Comparison of ENCODE assay signal across 9 cellular contexts in the genomic region with DNA sequence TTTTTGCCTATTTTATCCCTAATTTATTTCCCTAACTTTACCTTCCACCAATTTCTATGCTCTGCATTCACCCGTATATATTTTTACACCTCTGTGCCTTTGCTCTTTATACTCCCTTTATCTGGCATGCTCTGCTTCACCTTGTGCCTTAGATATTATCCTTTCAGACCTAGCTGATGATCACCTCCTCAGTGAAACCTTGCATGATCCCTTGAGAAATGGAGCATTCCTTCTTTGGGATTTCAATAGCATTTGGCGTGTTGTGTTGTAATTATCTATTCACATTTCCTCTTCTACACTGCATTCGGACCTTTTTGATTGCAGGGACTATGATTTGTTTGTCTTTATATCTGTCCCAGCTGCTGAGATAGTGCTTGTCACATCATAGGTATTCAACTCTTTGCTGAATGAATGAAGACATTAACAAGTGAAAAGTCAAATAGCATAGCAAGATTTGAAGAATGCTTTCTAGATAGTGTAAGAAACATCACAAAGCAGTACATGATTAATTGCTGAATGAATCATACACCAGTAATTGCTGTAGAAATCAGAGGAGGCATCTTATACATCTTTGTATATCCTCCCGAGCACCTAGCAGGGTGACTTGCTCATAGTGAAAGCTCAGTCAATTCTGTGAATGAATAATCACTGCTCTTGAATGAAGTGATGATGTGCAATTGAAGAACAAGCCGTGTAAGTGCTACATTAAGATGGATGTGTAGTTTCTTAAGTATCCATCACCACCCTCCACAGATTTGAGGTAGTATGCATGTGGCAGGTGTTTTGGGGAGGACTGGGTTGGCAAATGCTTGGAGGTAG. TPM values are rescaled to one million over a fixed set of nuclear protein-coding genes. Genes with fewer than 3 reads are reported as not detected.
A peak's percentile ranks its signal among the peaks of the same experiment; 100 is the strongest.
DNase-seq lines count a peak whose midpoint lies in the region; ATAC-seq, FAIRE-seq and TF ChIP-seq lines count a peak whose summit lies in the region.
"Had no signal": no experiment of that assay in that cellular context is flagged by ENCODE, and none has a peak within 500 bp of the region (broad histone marks: within the 10 kb centered on the region; RNA-seq: fewer than 3 reads in every experiment).

No MANE protein-coding gene starts in this region.

- H3K4me1 ChIP-seq in A549 (peaks cover 22% of the 10 kb centered on the region), colonic mucosa (peaks cover 4% of the 10 kb centered on the region)

- TF ChIP-seq EP300 in A549 (IDR thresholded peaks at IDR 0.05), result no peak

- H3K9me3 ChIP-seq in A549, result peaks cover 11% of the 10 kb centered on the region; the same call in 2 of the 3 replicates
- H3K9me3 ChIP-seq in colonic mucosa, result no peaks in the 10 kb centered on the region

- H3K9ac ChIP-seq in colonic mucosa (ENCODE audit: low read depth in 2 of 2, low read length in 2 of 2), result peak overlapping the region in 1 of 2 donors; percentile 3

- no peaks in the 10 kb centered on the region for H3K36me3 ChIP-seq in colonic mucosa

- H3K27ac ChIP-seq in A549 (no peak overlapping the region), colonic mucosa (peak overlapping the region; percentile 97)

- FAIRE-seq in A549 (lab: Jason Lieb, UNC), result no peak

- H3K4me3 ChIP-seq in A549, result no peak overlapping the region
- H3K4me3 ChIP-seq in colonic mucosa, result no peak overlapping the region

- DNase-seq in A549 (ENCODE audit: low read depth in 1 of 2, low spot score in 1 of 2) (no peak), colonic mucosa (no peak), AG20443 (ENCODE audit: low spot score) (no peak), medulla oblongata (ENCODE audit: extremely low spot score) (no peak), Ammon's horn (ENCODE audit: low spot score) (no peak)
- DNase-seq: DND-41 had no signal

- no peak for TF ChIP-seq CTCF in A549 (IDR thresholded peaks at IDR 0.05)
- no peak for TF ChIP-seq CTCF in colonic mucosa (IDR thresholded peaks at IDR 0.05)

- peak overlapping the region; percentile 73; the same call in 2 of the 3 replicates for H3K4me2 ChIP-seq in A549

- TF ChIP-seq POLR2A in A549 (IDR thresholded peaks at IDR 0.05; ENCODE audit: low read length), result no peak

- CTCF ChIA-PET in A549 (lab: Yijun Ruan, JAX), result interaction anchor here (0.6 kb wide), 1 partner anchor 120 kb away, joined by 5 read pairs; no protein-coding TSS in a partner anchor

- H3K27me3 ChIP-seq in colonic mucosa, result no peaks in the 10 kb centered on the region

- POLR2A ChIA-PET in A549 (lab: Yijun Ruan, JAX), result no interaction called here

- intact Hi-C loops in colonic mucosa (cut with DNase I), result no loop called here

- no peak for TF ChIP-seq RAD21 in A549 (conservative IDR thresholded peaks at IDR 0.05 in 1 of 2, IDR thresholded peaks at IDR 0.05 in 1 of 2)

- ATAC-seq in A549 (no peak), GM18519 (IDR thresholded peaks at IDR 0.05; ENCODE audit: low FRiP score, unreplicated experiment) (peak; percentile 45), HG03460 (IDR thresholded peaks at IDR 0.05; ENCODE audit: unreplicated experiment) (peak; percentile 38), GM21576 (IDR thresholded peaks at IDR 0.05; ENCODE audit: unreplicated experiment) (no peak)

- 84% methylated on average over 5 of the region's 5 CpGs for WGBS in A549 (ENCODE audit: missing lambda C conversion rate)

TF ChIP-seq in A549, 52 proteins besides CTCF, POLR2A, EP300 and RAD21:
- TF ChIP-seq ZNF302 (CRISPR knock-in tag; IDR thresholded peaks at IDR 0.05) (no peak), HMGXB4 (CRISPR knock-in tag; IDR thresholded peaks at IDR 0.05; ENCODE audit: borderline replicate concordance) (no peak), FOSL2 (IDR thresholded peaks at IDR 0.05) (no peak), FOSL2 (CRISPR knock-in tag; IDR thresholded peaks at IDR 0.05) (no peak), NFE2L2 (conservative IDR thresholded peaks at IDR 0.05; ENCODE audit: low read length) (no peak), CBX2 (IDR thresholded peaks at IDR 0.05; ENCODE audit: borderline replicate concordance, low read depth) (no peak), E2F6 (IDR thresholded peaks at IDR 0.05; ENCODE audit: borderline replicate concordance, low read depth) (no peak), REST (IDR thresholded peaks at IDR 0.05) (no peak), SREBF2 (IDR thresholded peaks at IDR 0.05) (no peak), JUN (IDR thresholded peaks at IDR 0.05) (no peak), FOSB (CRISPR knock-in tag; IDR thresholded peaks at IDR 0.05) (no peak), GATA3 (IDR thresholded peaks at IDR 0.05; ENCODE audit: borderline replicate concordance) (no peak), RARB (CRISPR knock-in tag; IDR thresholded peaks at IDR 0.05) (no peak), NPAS2 (CRISPR knock-in tag; IDR thresholded peaks at IDR 0.05; ENCODE audit: borderline replicate concordance) (no peak)
- TF ChIP-seq, protein P1, sequence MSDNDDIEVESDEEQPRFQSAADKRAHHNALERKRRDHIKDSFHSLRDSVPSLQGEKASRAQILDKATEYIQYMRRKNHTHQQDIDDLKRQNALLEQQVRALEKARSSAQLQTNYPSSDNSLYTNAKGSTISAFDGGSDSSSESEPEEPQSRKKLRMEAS (IDR thresholded peaks at IDR 0.05), result no peak

RNA-seq across cellular contexts. Expression of gene TM9SF3, which starts 2.0 kb away (rescaled TPM):
- polyA plus RNA-seq in A549 (2011; rRNA removed) (78.2 and 138 TPM in 2 replicates), A549 (2017; fragmentation: RNase III; extraction: RNeasy Plus Mini Kit Qiagen cat#74134 plus additional on column Dnase treatment) (88.9 to 92.9 TPM (median 92.3 TPM) in 3 replicates)
- 16.9 and 21.6 TPM in 2 replicates for polyA plus RNA-seq in A549 (2012; cell fraction: cytosol; rRNA removed)
- polyA plus RNA-seq in A549 (2012; cell fraction: nucleus; rRNA removed), result 16.7 and 37.0 TPM in 2 replicates
- polyA minus RNA-seq in A549 (2011; rRNA and poly(A)+ RNA removed), result 61.0 and 73.1 TPM in 2 replicates
- 100 to 1,000 TPM; 285 to 392 TPM for total RNA-seq in colonic mucosa

Comparison
In these comparisons a context has a peak if more than half of its experiments do, and no peak if none do; other contexts are left out.
1. ATAC-seq: peak in GM18519 (single experiment) and HG03460 (single experiment); none in A549 (0 of 2) and GM21576 (single experiment).